1 cellular context compared by ENCODE assay signal in genomic region chr2:98547092-98547798, GRCh38.
TF ChIP-seq lines count a peak whose summit lies in the region.

No MANE protein-coding gene starts in this region.

TF ChIP-seq in GM12878, 131 proteins besides CTCF, POLR2A, EP300 and RAD21 (continued from another document):
- peak; percentile 23 for TF ChIP-seq E4F1 (IDR thresholded peaks at IDR 0.05; ENCODE audit: borderline replicate concordance, partially characterized antibody)
- TF ChIP-seq NBN (IDR thresholded peaks at IDR 0.05) = 0 out of 2 replicates have a peak, but pooled peaks have one; percentile 30
- TF ChIP-seq IKZF2 (IDR thresholded peaks at IDR 0.05) = peak in 1 of 2 experiments; percentile 26; a peak in 1 of 4 replicates
- no peak for TF ChIP-seq ZNF24 (IDR thresholded peaks at IDR 0.05)
- TF ChIP-seq MLLT1 (IDR thresholded peaks at IDR 0.05) = no peak
- 0 out of 2 replicates have a peak, but pooled peaks have one; percentile 27 for TF ChIP-seq CREB1 (IDR thresholded peaks at IDR 0.05; ENCODE audit: low read depth)
- TF ChIP-seq POLR2AphosphoS2 (IDR thresholded peaks at IDR 0.05; ENCODE audit: low read depth, low read length) = no peak
- 0 out of 2 replicates have a peak, but pooled peaks have one; percentile 22 for TF ChIP-seq FOXM1 (IDR thresholded peaks at IDR 0.05; ENCODE audit: low read depth, low read length)
- peak in 1 of 2 experiments; percentile 85; a peak in 1 of 4 replicates for TF ChIP-seq ETV6 (conservative IDR thresholded peaks at IDR 0.05 in 1 of 2, IDR thresholded peaks at IDR 0.05 in 1 of 2; ENCODE audit: borderline replicate concordance in 1 of 2, low read depth in 1 of 2)
- no peak for TF ChIP-seq FOS (IDR thresholded peaks at IDR 0.05; ENCODE audit: borderline replicate concordance, extremely low read depth, insufficient read length)
- peak; percentile 91 for TF ChIP-seq RUNX3 (IDR thresholded peaks at IDR 0.05; ENCODE audit: low read length)
